20 cellular contexts compared by ENCODE assay signal in genomic region chr14:90777830-90778467, GRCh38.
"Had no signal": no experiment of that assay in that cellular context is flagged by ENCODE, and none has a peak within 500 bp of the region (broad histone marks: within the 10 kb centered on the region; RNA-seq: fewer than 3 reads in every experiment).

No MANE protein-coding gene starts in this region.

- ATAC-seq: activated CD4-positive, CD25-positive, alpha-beta regulatory T cell treated with anti-CD3 and anti-CD28 coated beads, Interleukin-2, amount 50 U/mL, for 24 hours; activated T-cell treated with anti-CD3 and anti-CD28 coated beads, Interleukin-2, amount 50 U/mL, for 72 hours; body of pancreas; naive thymus-derived CD8-positive, alpha-beta T cell; pancreas; sciatic nerve had no signal

- H3K27ac Mint-ChIP-seq: activated T-cell treated with anti-CD3 and anti-CD28 coated beads, Interleukin-2, amount 50 U/mL, for 72 hours; type B pancreatic cell had no signal

- DNase-seq: activated CD8-positive, alpha-beta memory T cell treated with anti-CD3 and anti-CD28 coated beads for 24 hours; activated CD8-positive, alpha-beta memory T cell treated with anti-CD3 and anti-CD28 coated beads, Interleukin-2, amount 50 U/mL, for 48 hours; activated effector memory CD4-positive, alpha-beta T cell treated with anti-CD3 and anti-CD28 coated beads, Interleukin-2, amount 50 U/mL, for 16 hours; activated T-cell treated with anti-CD3 and anti-CD28 coated beads, Interleukin-2, amount 50 U/mL, for 72 hours; body of pancreas; dorsolateral prefrontal cortex; erythroblast; kidney glomerular epithelial cell; mesendoderm; naive thymus-derived CD8-positive, alpha-beta T cell; pancreas; stimulated activated CD4-positive, alpha-beta T cell treated with anti-CD3 and anti-CD28 coated beads, Interleukin-4, amount 100 ng/mL, for 1 hour; stomach; T-helper 1 cell; T-helper 9 cell had no signal

- H3K36me3 Mint-ChIP-seq: naive thymus-derived CD8-positive, alpha-beta T cell had no signal

- H3K27ac ChIP-seq: body of pancreas, neutrophil, pancreas, stomach had no signal

- H3K4me1 ChIP-seq: body of pancreas, pancreas, stomach had no signal

- H3K27me3 ChIP-seq: body of pancreas, dorsolateral prefrontal cortex, neutrophil, pancreas, stomach had no signal

- H3K4me3 ChIP-seq: body of pancreas, dorsolateral prefrontal cortex, pancreas, smooth muscle cell, stomach had no signal

- H3K4me3 Mint-ChIP-seq: activated T-cell treated with anti-CD3 and anti-CD28 coated beads, Interleukin-2, amount 50 U/mL, for 72 hours; naive thymus-derived CD8-positive, alpha-beta T cell; type B pancreatic cell had no signal

- H3K9me3 ChIP-seq: body of pancreas, neutrophil, pancreas, stomach had no signal

- H3K9me3 Mint-ChIP-seq: activated T-cell treated with anti-CD3 and anti-CD28 coated beads, Interleukin-2, amount 50 U/mL, for 72 hours; naive thymus-derived CD8-positive, alpha-beta T cell; type B pancreatic cell had no signal

- H3K27me3 Mint-ChIP-seq: naive thymus-derived CD8-positive, alpha-beta T cell; type B pancreatic cell had no signal
